In genomic region chr1:53326598-53327182, GRCh38 we compare ENCODE assay signal across 8 cellular contexts. TPM values are rescaled to one million over a fixed set of nuclear protein-coding genes. Genes with fewer than 3 reads are reported as not detected.
A peak's percentile ranks its signal among the peaks of the same experiment; 100 is the strongest.
DNase-seq lines count a peak whose midpoint lies in the region; ATAC-seq and TF ChIP-seq lines count a peak whose summit lies in the region.

No MANE protein-coding gene starts in this region.

- peaks cover 4% of the 10 kb centered on the region for H3K36me3 Mint-ChIP-seq in neural crest cell (ENCODE audit: low read depth)

- peak overlapping the region; percentile 89 for H3K4me3 ChIP-seq in epithelial cell of proximal tubule (ENCODE audit: low read depth, low read length)

- H3K27ac Mint-ChIP-seq in neural crest cell (ENCODE audit: unreplicated experiment) = peak overlapping the region; percentile 96

- peaks cover 44% of the 10 kb centered on the region for H3K4me1 Mint-ChIP-seq in neural crest cell

- no peaks in the 10 kb centered on the region for H3K9me3 Mint-ChIP-seq in neural crest cell

- no peak for TF ChIP-seq CTCF in VCaP (conservative IDR thresholded peaks at IDR 0.05)
- no peak for TF ChIP-seq CTCF in epithelial cell of proximal tubule (conservative IDR thresholded peaks at IDR 0.05; ENCODE audit: low read depth, low read length)
- TF ChIP-seq CTCF in neural crest cell (conservative IDR thresholded peaks at IDR 0.05) = no peak

- DNase-seq in NCI-H2227 (lab: John Stamatoyannopoulos, UW; ENCODE audit: unreplicated experiment) (peak; percentile 76), NCI-H2227 treated with DMSO at 0.1 percent for 48 hours (lab: John Stamatoyannopoulos, UW) (no peak), HuH-7 (ENCODE audit: low spot score) (peak; percentile 61), epithelial cell of proximal tubule (ENCODE audit: low read depth) (no peak), neural crest cell (ENCODE audit: low read depth, low spot score) (no peak)

- peak overlapping the region; percentile 70 for H3K27ac ChIP-seq in VCaP

- ATAC-seq in GM21576 (IDR thresholded peaks at IDR 0.05; ENCODE audit: unreplicated experiment) (peak; percentile 27), GM18520 (IDR thresholded peaks at IDR 0.05; ENCODE audit: unreplicated experiment) (no peak)

- peak overlapping the region; percentile 99 for H3K4me3 Mint-ChIP-seq in neural crest cell

- no peaks in the 10 kb centered on the region for H3K27me3 Mint-ChIP-seq in neural crest cell (ENCODE audit: low read depth)

RNA-seq across cellular contexts. Expression of gene LRP8, which starts 1.2 kb away (rescaled TPM):
- total RNA-seq in epithelial cell of proximal tubule = 16.1 and 25.5 TPM in 2 replicates
- 49.7 and 59.5 TPM in 2 replicates for total RNA-seq in neural crest cell

Comparison
In these comparisons a context has a peak if more than half of its experiments do, and no peak if none do; other contexts are left out.
1. DNase-seq: peak in NCI-H2227 (single experiment) and HuH-7 (single experiment); none in NCI-H2227 treated with DMSO at 0.1 percent for 48 hours (single experiment), epithelial cell of proximal tubule (single experiment) and neural crest cell (single experiment).